Comparison of ENCODE assay signal across 8 cellular contexts in genomic region chr11:47848636-47849155, GRCh38. TPM values are rescaled to one million over a fixed set of nuclear protein-coding genes. Genes with fewer than 3 reads are reported as not detected.
DNase-seq lines count a peak whose midpoint lies in the region; ATAC-seq, FAIRE-seq and TF ChIP-seq lines count a peak whose summit lies in the region.

No MANE protein-coding gene starts in this region.

- CTCF ChIA-PET in Caco-2 (lab: Charles Lee) (no interaction called here), HEK293 (lab: Yijun Ruan, JAX) (interaction anchor here (0.7 kb wide), 1 partner anchor 17 kb away, joined by 4 read pairs; no protein-coding TSS in a partner anchor)
- CTCF ChIA-PET in activated CD8-positive, alpha-beta T cell treated with anti-CD3 and anti-CD28 coated beads, Interleukin-2, amount 10 ng/mL, durations not matched to agents 7 days and 5 days (lab: Charles Lee): interaction anchor here (1.3 kb wide), 1 partner anchor 12 kb away, joined by 3 read pairs; no protein-coding TSS in a partner anchor

- TF ChIP-seq CTCF in Caco-2 (IDR thresholded peaks at IDR 0.05; ENCODE audit: insufficient read depth in 1 of 2, low read depth in 1 of 2, low read length in 1 of 2, severe bottlenecking in 1 of 2, unreplicated experiment in 1 of 2) (peak in 1 of 2 experiments; percentile 10), HEK293 (tag by site-specific recombination; IDR thresholded peaks at IDR 0.05) (no peak), kidney (IDR thresholded peaks at IDR 0.05; ENCODE audit: borderline replicate concordance, extremely low read depth, insufficient read depth) (no peak), suprapubic skin (IDR thresholded peaks at IDR 0.05) (no peak)

- peaks cover 40% of the 10 kb centered on the region for H3K36me3 Mint-ChIP-seq in Caco-2 (ENCODE audit: insufficient read depth, unreplicated experiment)
- H3K36me3 Mint-ChIP-seq in activated CD8-positive, alpha-beta T cell treated with anti-CD3 and anti-CD28 coated beads, Interleukin-2, amount 10 ng/mL, durations not matched to agents 7 days and 5 days (ENCODE audit: low read depth): peaks cover 24% of the 10 kb centered on the region

- H3K27ac ChIP-seq in HEK293 (ENCODE audit: extremely low read depth, low read depth, low read length): peak overlapping the region; percentile 58
- peak overlapping the region; percentile 91 to 93 for H3K27ac ChIP-seq in kidney (ENCODE audit: low read depth in 2 of 2, low read length in 2 of 2)
- H3K27ac ChIP-seq in suprapubic skin: peak overlapping the region; percentile 94

- H3K9ac ChIP-seq in kidney (ENCODE audit: low read length in 2 of 2): peak overlapping the region; percentile 61 to 83

- DNase-seq in Caco-2 (no peak), kidney (no peak), suprapubic skin (ENCODE audit: low spot score in 2 of 2) (no peak), posterior vena cava (ENCODE audit: low spot score) (no peak), NCI-H1417 treated with DMSO at 0.1 percent for 48 hours (lab: John Stamatoyannopoulos, UW) (no peak), SHP77 treated with DMSO at 0.1 percent for 48 hours (lab: John Stamatoyannopoulos, UW) (no peak)
- no peak for DNase-seq in activated CD8-positive, alpha-beta T cell treated with anti-CD3 and anti-CD28 coated beads, Interleukin-2, amount 10 ng/mL, durations not matched to agents 7 days and 5 days

- H3K4me1 ChIP-seq in Caco-2 (peaks cover 11% of the 10 kb centered on the region), HEK293 (ENCODE audit: control insufficient read depth, insufficient read depth, low read length) (no peaks in the 10 kb centered on the region), kidney (ENCODE audit: control insufficient read depth in 1 of 2, insufficient read depth in 1 of 2, low read depth in 1 of 2, low read length in 2 of 2) (peaks cover 6 to 8% of the 10 kb centered on the region in 2 donors), suprapubic skin (peaks cover 24% of the 10 kb centered on the region)

- H3K4me3 ChIP-seq in Caco-2 (ENCODE audit: low read depth, low read length) (peak overlapping the region; percentile 96), HEK293 (ENCODE audit: low read depth, low read length) (peak overlapping the region; percentile 100), kidney (ENCODE audit: low read length in 2 of 2) (peak overlapping the region; percentile 89 to 95), suprapubic skin (peak overlapping the region; percentile 86)

- H3K27me3 ChIP-seq in Caco-2 (replicated peaks; ENCODE audit: control insufficient read depth, insufficient read depth, low read length): no peaks in the 10 kb centered on the region
- no peaks in the 10 kb centered on the region for H3K27me3 ChIP-seq in suprapubic skin

- H3K4me1 Mint-ChIP-seq in Caco-2 (ENCODE audit: low read depth, unreplicated experiment): peaks cover 12% of the 10 kb centered on the region
- H3K4me1 Mint-ChIP-seq in activated CD8-positive, alpha-beta T cell treated with anti-CD3 and anti-CD28 coated beads, Interleukin-2, amount 10 ng/mL, durations not matched to agents 7 days and 5 days (ENCODE audit: low read depth): peaks cover 44% of the 10 kb centered on the region

- H3K36me3 ChIP-seq in Caco-2 (ENCODE audit: control insufficient read depth, insufficient read depth, low read length): no peaks in the 10 kb centered on the region; the same call in 1 of the 2 replicates
- peaks cover 7 to 32% of the 10 kb centered on the region in 2 experiments; a peak in 2 of 3 replicates for H3K36me3 ChIP-seq in HEK293 (ENCODE audit: control insufficient read depth in 2 of 2, insufficient read depth in 1 of 2, low read length in 2 of 2)
- H3K36me3 ChIP-seq in kidney (ENCODE audit: control insufficient read depth in 1 of 2, insufficient read depth in 2 of 2, low read length in 2 of 2): peaks cover 0 to 6% of the 10 kb centered on the region in 2 donors
- no peaks in the 10 kb centered on the region for H3K36me3 ChIP-seq in suprapubic skin

- H3K9me3 Mint-ChIP-seq in Caco-2 (ENCODE audit: unreplicated experiment): no peaks in the 10 kb centered on the region
- H3K9me3 Mint-ChIP-seq in activated CD8-positive, alpha-beta T cell treated with anti-CD3 and anti-CD28 coated beads, Interleukin-2, amount 10 ng/mL, durations not matched to agents 7 days and 5 days (ENCODE audit: insufficient read depth): no peaks in the 10 kb centered on the region

- POLR2A ChIA-PET in Caco-2 (lab: Charles Lee) (interaction anchor here (1.0 to 1.1 kb wide), 4 partner anchors 60 to 81 kb away, joined by 3 to 4 read pairs (median 3); no protein-coding TSS in a partner anchor), HEK293 (lab: Yijun Ruan, JAX) (interaction anchor here (1.0 to 1.5 kb wide), 3 partner anchors 13 to 284 kb away, joined by 4 read pairs; partner anchors contain the start of genes KBTBD4 and NDUFS3)
- POLR2A ChIA-PET in activated CD8-positive, alpha-beta T cell treated with anti-CD3 and anti-CD28 coated beads, Interleukin-2, amount 10 ng/mL, durations not matched to agents 7 days and 5 days (lab: Charles Lee): interaction anchor here (0.5 to 1.7 kb wide), 9 partner anchors 9 to 253 kb away, joined by 3 to 7 read pairs (median 3); partner anchors contain the start of gene AGBL2

- WGBS in suprapubic skin: 8% methylated on average over 6 of the region's 22 CpGs

- H3K27ac Mint-ChIP-seq in Caco-2 (ENCODE audit: unreplicated experiment): peak overlapping the region; percentile 98
- peak overlapping the region; percentile 97 for H3K27ac Mint-ChIP-seq in activated CD8-positive, alpha-beta T cell treated with anti-CD3 and anti-CD28 coated beads, Interleukin-2, amount 10 ng/mL, durations not matched to agents 7 days and 5 days

- BruUV-seq in Caco-2 (replicated peaks; lab: Mats Ljungman, UMichigan): TSS peak; percentile 86

- H3K9me3 ChIP-seq in Caco-2 (no peaks in the 10 kb centered on the region), HEK293 (ENCODE audit: control insufficient read depth, insufficient read depth, low read depth, low read length) (no peaks in the 10 kb centered on the region), kidney (ENCODE audit: control insufficient read depth in 1 of 2, low read length in 2 of 2) (no peaks in the 10 kb centered on the region), suprapubic skin (no peaks in the 10 kb centered on the region)

- TF ChIP-seq POLR2A in suprapubic skin (IDR thresholded peaks at IDR 0.05): no peak

- FAIRE-seq in kidney (lab: Jason Lieb, UNC): no peak

- TF ChIP-seq EP300 in suprapubic skin (IDR thresholded peaks at IDR 0.05): no peak

- H3K27me3 Mint-ChIP-seq in Caco-2 (ENCODE audit: insufficient read depth, unreplicated experiment): no peaks in the 10 kb centered on the region
- H3K27me3 Mint-ChIP-seq in activated CD8-positive, alpha-beta T cell treated with anti-CD3 and anti-CD28 coated beads, Interleukin-2, amount 10 ng/mL, durations not matched to agents 7 days and 5 days (ENCODE audit: low read depth): no peaks in the 10 kb centered on the region

- H3K4me3 Mint-ChIP-seq in Caco-2 (ENCODE audit: unreplicated experiment): peak overlapping the region; percentile 90
- H3K4me3 Mint-ChIP-seq in activated CD8-positive, alpha-beta T cell treated with anti-CD3 and anti-CD28 coated beads, Interleukin-2, amount 10 ng/mL, durations not matched to agents 7 days and 5 days: peak overlapping the region; percentile 91

- intact Hi-C loops in Caco-2 (cut with micrococcal nuclease; ENCODE audit: unreplicated experiment) (loop anchor here (2.0 kb wide), 1 partner anchor 82 kb away; the partner anchor contains the start of gene FNBP4), kidney (cut with DNase I) (no loop called here), posterior vena cava (cut with DNase I) (no loop called here)

- ATAC-seq in activated CD8-positive, alpha-beta T cell treated with anti-CD3 and anti-CD28 coated beads, Interleukin-2, amount 10 ng/mL, durations not matched to agents 7 days and 5 days: peak; percentile 13

TF ChIP-seq in HEK293, 187 proteins besides CTCF, POLR2A, EP300 and RAD21 (continues in another document):
- TF ChIP-seq PRDM10 (tag by site-specific recombination; IDR thresholded peaks at IDR 0.05): peak; percentile 84

RNA-seq across cellular contexts. Expression of gene NUP160, which starts 0.5 kb away (rescaled TPM):
- total RNA-seq in Caco-2 (2022) (72.9 and 74.7 TPM in 2 replicates), kidney (39.3 TPM), suprapubic skin (10 to 100 TPM; 17.5 to 55.7 (median 26.6) TPM), posterior vena cava (10 to 100 TPM; 24.6 to 28.2 TPM)
- total RNA-seq in activated CD8-positive, alpha-beta T cell treated with anti-CD3 and anti-CD28 coated beads, Interleukin-2, amount 10 ng/mL, durations not matched to agents 7 days and 5 days: 10 to 100 TPM; 67.8 to 70.8 TPM
- polyA plus RNA-seq in kidney (ENCODE audit: insufficient read depth, low read depth, low replicate concordance): 6.8 TPM
